3 cellular contexts compared by ENCODE assay signal in the genomic region with DNA sequence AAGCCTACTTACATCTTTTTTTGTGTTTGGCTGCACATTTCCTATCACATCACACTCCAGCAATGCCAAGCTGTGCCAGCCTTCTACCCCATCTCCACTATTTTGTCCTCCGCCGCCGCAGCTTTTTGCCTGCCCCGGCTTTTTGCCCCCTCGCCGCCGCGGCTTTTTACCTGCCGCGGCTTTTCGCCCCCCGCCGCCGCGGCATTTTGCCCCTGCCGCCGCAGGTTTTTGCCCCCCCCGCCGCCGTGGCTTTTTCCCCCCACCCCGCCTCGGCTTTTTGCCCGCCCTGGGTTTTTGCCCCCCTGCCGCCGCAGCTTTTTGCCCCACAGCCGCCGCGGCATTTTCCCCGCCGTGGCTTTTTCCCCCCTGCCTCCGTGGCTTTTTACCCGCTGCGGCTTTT.
"Had no signal": no experiment of that assay in that cellular context is flagged by ENCODE, and none has a peak within 500 bp of the region (broad histone marks: within the 10 kb centered on the region; RNA-seq: fewer than 3 reads in every experiment).

No MANE protein-coding gene starts in this region.

- DNase-seq: GDM1, GF-D8 had no signal

- ATAC-seq: GM12878 had no signal

- H3K4me3 ChIP-seq: GM12878 had no signal
